ENCODE assay signal across 14 cellular contexts in the genomic region with DNA sequence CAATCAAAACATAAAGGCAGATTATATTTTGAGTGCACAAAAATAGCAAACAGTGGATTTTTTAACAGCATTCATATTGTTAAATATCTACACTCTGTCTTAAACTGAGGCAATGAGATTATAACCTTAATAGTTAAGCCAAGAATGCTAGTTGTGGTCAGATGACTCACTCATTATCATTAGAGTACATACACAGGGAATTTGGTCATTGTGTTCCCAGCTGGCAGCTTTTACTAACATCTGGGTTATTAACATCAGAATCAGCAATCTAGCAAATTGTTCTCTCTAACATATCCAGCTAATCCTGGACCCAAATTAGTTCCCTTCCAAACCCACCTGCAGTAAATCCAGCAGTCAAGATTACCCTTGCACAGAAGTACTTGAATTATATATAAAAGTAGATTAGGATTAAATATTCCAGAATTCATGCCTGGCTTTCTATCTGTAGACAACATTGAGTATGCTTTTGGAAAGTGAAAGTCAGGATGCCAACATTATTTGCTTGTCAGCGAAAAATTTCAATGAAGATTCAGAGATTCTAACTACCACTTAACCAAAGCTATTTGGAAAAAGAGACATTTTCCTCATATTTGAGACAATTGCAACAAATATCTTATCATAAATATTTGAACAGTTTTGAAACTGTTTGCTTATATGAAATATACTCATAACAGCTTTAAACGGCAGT.
DNase-seq lines count a peak whose midpoint lies in the region; ATAC-seq and TF ChIP-seq lines count a peak whose summit lies in the region.
"Had no signal": no experiment of that assay in that cellular context is flagged by ENCODE, and none has a peak within 500 bp of the region (broad histone marks: within the 10 kb centered on the region; RNA-seq: fewer than 3 reads in every experiment).

No MANE protein-coding gene starts in this region.

- CTCF ChIA-PET in activated CD4-positive, alpha-beta T cell treated with anti-CD3 and anti-CD28 coated beads for 36 hours (lab: Charles Lee), result interaction anchor here (0.5 kb wide), 1 partner anchor 251 kb away, joined by 3 read pairs; no protein-coding TSS in a partner anchor

- H3K4me3 ChIP-seq in SJCRH30 (no peak overlapping the region), fibroblast of villous mesenchyme (ENCODE audit: low read depth, low read length) (no peak overlapping the region)
- H3K4me3 ChIP-seq: transverse colon had no signal

- peaks cover 3% of the 10 kb centered on the region for H3K9me3 Mint-ChIP-seq in activated CD4-positive, alpha-beta T cell treated with anti-CD3 and anti-CD28 coated beads for 36 hours (ENCODE audit: low read depth)

- H3K4me1 ChIP-seq in SJCRH30, result peaks cover 15% of the 10 kb centered on the region
- H3K4me1 ChIP-seq: transverse colon had no signal

- no peak for ATAC-seq in activated CD4-positive, alpha-beta T cell treated with anti-CD3 and anti-CD28 coated beads for 36 hours

- no peak for TF ChIP-seq CTCF in fibroblast of villous mesenchyme (IDR thresholded peaks at IDR 0.05; ENCODE audit: insufficient read depth, low read depth, low read length)

- H3K27ac Mint-ChIP-seq in activated CD4-positive, alpha-beta T cell treated with anti-CD3 and anti-CD28 coated beads for 36 hours, result no peak overlapping the region
- H3K27ac Mint-ChIP-seq: activated CD4-positive, alpha-beta memory T cell treated with anti-CD3 and anti-CD28 coated beads for 36 hours had no signal

- intact Hi-C loops in activated CD4-positive, alpha-beta T cell treated with anti-CD3 and anti-CD28 coated beads for 36 hours (cut with DNase I, micrococcal nuclease), result no loop called here

- H3K9me3 ChIP-seq in SJCRH30 (replicated peaks), result peaks cover 9% of the 10 kb centered on the region

- H3K27me3 Mint-ChIP-seq in activated CD4-positive, alpha-beta T cell treated with anti-CD3 and anti-CD28 coated beads for 36 hours, result no peaks in the 10 kb centered on the region
- H3K27me3 Mint-ChIP-seq: activated CD4-positive, alpha-beta memory T cell treated with anti-CD3 and anti-CD28 coated beads for 36 hours had no signal

- no peak overlapping the region for H3K27ac ChIP-seq in SJCRH30
- H3K27ac ChIP-seq: transverse colon had no signal

- no peaks in the 10 kb centered on the region for H3K36me3 Mint-ChIP-seq in activated CD4-positive, alpha-beta T cell treated with anti-CD3 and anti-CD28 coated beads for 36 hours (ENCODE audit: low read depth)
- H3K36me3 Mint-ChIP-seq: activated CD4-positive, alpha-beta memory T cell treated with anti-CD3 and anti-CD28 coated beads for 36 hours had no signal

- DNase-seq in NCI-H524 (lab: John Stamatoyannopoulos, UW) (peak; percentile 7 to 53), NCI-H524 treated with DMSO at 0.1 percent for 48 hours (lab: John Stamatoyannopoulos, UW) (no peak), SJCRH30 (peak; percentile 24 to 54), fibroblast of villous mesenchyme (ENCODE audit: low read depth) (peak; percentile 0), pons (ENCODE audit: low spot score) (peak; percentile 9), AG08395 (ENCODE audit: low spot score) (no peak)
- no peak for DNase-seq in activated CD4-positive, alpha-beta T cell treated with anti-CD3 and anti-CD28 coated beads for 36 hours
- DNase-seq in NK-92 treated with Interleukin-12 subunit alpha and Interleukin-12 subunit beta, amount 100 ng/mL, for 24 hours (lab: John Stamatoyannopoulos, UW), result no peak
- DNase-seq: 8988T; activated CD4-positive, alpha-beta memory T cell treated with anti-CD3 and anti-CD28 coated beads for 36 hours; activated naive CD4-positive, alpha-beta T cell treated with Interleukin-2 at 50 U/mL for 16 hours; NCI-H1930; T-helper 2 cell; transverse colon had no signal

- H3K27me3 ChIP-seq in SJCRH30, result no peaks in the 10 kb centered on the region
- H3K27me3 ChIP-seq: transverse colon had no signal

- no peaks in the 10 kb centered on the region for H3K4me1 Mint-ChIP-seq in activated CD4-positive, alpha-beta T cell treated with anti-CD3 and anti-CD28 coated beads for 36 hours

- POLR2A ChIA-PET in activated CD4-positive, alpha-beta T cell treated with anti-CD3 and anti-CD28 coated beads for 36 hours (lab: Charles Lee), result no interaction called here

- H3K4me3 Mint-ChIP-seq in activated CD4-positive, alpha-beta T cell treated with anti-CD3 and anti-CD28 coated beads for 36 hours, result no peak overlapping the region
- H3K4me3 Mint-ChIP-seq: activated CD4-positive, alpha-beta memory T cell treated with anti-CD3 and anti-CD28 coated beads for 36 hours had no signal

- H3K36me3 ChIP-seq in SJCRH30, result no peaks in the 10 kb centered on the region
- H3K36me3 ChIP-seq: transverse colon had no signal

Comparison
In these comparisons a context has a peak if more than half of its experiments do, and no peak if none do; other contexts are left out.
1. DNase-seq: peak in NCI-H524 (2 of 2), SJCRH30 (2 of 2), fibroblast of villous mesenchyme (single experiment) and pons (single experiment); none in NCI-H524 treated with DMSO at 0.1 percent for 48 hours (single experiment), activated CD4-positive, alpha-beta T cell treated with anti-CD3 and anti-CD28 coated beads for 36 hours (single experiment), NK-92 treated with Interleukin-12 subunit alpha and Interleukin-12 subunit beta, amount 100 ng/mL, for 24 hours (single experiment) and AG08395 (single experiment).